In genomic region chr14:76640923-76641395, GRCh38 we compare ENCODE assay signal across 22 cellular contexts.
A peak's percentile ranks its signal among the peaks of the same experiment; 100 is the strongest.
DNase-seq lines count a peak whose midpoint lies in the region; ATAC-seq, FAIRE-seq and TF ChIP-seq lines count a peak whose summit lies in the region.
"Had no signal": no experiment of that assay in that cellular context is flagged by ENCODE, and none has a peak within 500 bp of the region (broad histone marks: within the 10 kb centered on the region; RNA-seq: fewer than 3 reads in every experiment).

No MANE protein-coding gene starts in this region.

- no peaks in the 10 kb centered on the region; the same call in 1 of the 2 replicates for H3K27me3 ChIP-seq in MG63

- no peak overlapping the region for H3K4me3 ChIP-seq in MG63
- H3K4me3 ChIP-seq: prostate gland, SJSA1, smooth muscle cell, stomach, transverse colon had no signal

- H3K9me3 ChIP-seq in MG63 = no peaks in the 10 kb centered on the region
- H3K9me3 ChIP-seq: prostate gland, SJSA1, stomach, transverse colon had no signal

- H3K36me3 ChIP-seq in MG63 = no peaks in the 10 kb centered on the region
- H3K36me3 ChIP-seq: prostate gland, SJSA1, stomach, transverse colon had no signal

- peak; percentile 61 for DNase-seq in DMS153 treated with DMSO at 0.1 percent for 48 hours (lab: John Stamatoyannopoulos, UW; ENCODE audit: unreplicated experiment)
- DNase-seq in MG63 = peak; percentile 4
- DNase-seq in NCI-H748 (lab: John Stamatoyannopoulos, UW; ENCODE audit: unreplicated experiment) = peak; percentile 97
- no peak for DNase-seq in left lobe of liver (ENCODE audit: low spot score)
- DNase-seq in activated effector memory CD4-positive, alpha-beta T cell treated with Interleukin-2 at 50 U/mL for 16 hours = no peak
- DNase-seq in GM12891 (ENCODE audit: insufficient read length, low spot score) = no peak
- DNase-seq: activated CD4-positive, alpha-beta T cell treated with anti-CD3 and anti-CD28 coated beads for 48 hours; CD4-positive, alpha-beta T cell; head of caudate nucleus; midbrain; NCI-H1417 treated with DMSO at 0.1 percent for 48 hours; NCI-H526 treated with DMSO at 0.1 percent for 48 hours; PC-3; stimulated activated CD4-positive, alpha-beta T cell treated with anti-CD3 and anti-CD28 coated beads, Interleukin-2, amount 100 ng/mL, for 48 hours; stomach; transverse colon had no signal

- ATAC-seq in left lobe of liver (peak; percentile 64), HG03432 (IDR thresholded peaks at IDR 0.05; ENCODE audit: unreplicated experiment) (no peak)
- ATAC-seq: activated T-helper 17 cell treated with anti-CD3 and anti-CD28 coated beads, Interleukin-2, amount 50 U/mL, for 72 hours; HCT116; PC-3 had no signal

- TF ChIP-seq POLR2A in GM12891 (IDR thresholded peaks at IDR 0.05; ENCODE audit: low read depth, low read length) = no peak

- FAIRE-seq in GM12891 (lab: Jason Lieb, UNC) = no peak

TF ChIP-seq in GM12891, 5 proteins besides CTCF, POLR2A, EP300 and RAD21:
- TF ChIP-seq SPI1 (IDR thresholded peaks at IDR 0.05; ENCODE audit: low read depth, low read length) (no peak), TAF1 (IDR thresholded peaks at IDR 0.05; ENCODE audit: low read depth, low read length) (no peak), POLR2AphosphoS5 (IDR thresholded peaks at IDR 0.05; ENCODE audit: low read depth, low read length) (no peak), PAX5 (IDR thresholded peaks at IDR 0.05; ENCODE audit: insufficient read depth, low read length, severe bottlenecking) (no peak), POU2F2 (IDR thresholded peaks at IDR 0.05; ENCODE audit: low read depth, low read length) (no peak)

Comparison
In these comparisons a context has a peak if more than half of its experiments do, and no peak if none do; other contexts are left out.
1. DNase-seq: peak in DMS153 treated with DMSO at 0.1 percent for 48 hours (single experiment), MG63 (single experiment) and NCI-H748 (single experiment); none in left lobe of liver (single experiment), activated effector memory CD4-positive, alpha-beta T cell treated with Interleukin-2 at 50 U/mL for 16 hours (single experiment) and GM12891 (single experiment).